8 cellular contexts compared by ENCODE assay signal in the genomic region with DNA sequence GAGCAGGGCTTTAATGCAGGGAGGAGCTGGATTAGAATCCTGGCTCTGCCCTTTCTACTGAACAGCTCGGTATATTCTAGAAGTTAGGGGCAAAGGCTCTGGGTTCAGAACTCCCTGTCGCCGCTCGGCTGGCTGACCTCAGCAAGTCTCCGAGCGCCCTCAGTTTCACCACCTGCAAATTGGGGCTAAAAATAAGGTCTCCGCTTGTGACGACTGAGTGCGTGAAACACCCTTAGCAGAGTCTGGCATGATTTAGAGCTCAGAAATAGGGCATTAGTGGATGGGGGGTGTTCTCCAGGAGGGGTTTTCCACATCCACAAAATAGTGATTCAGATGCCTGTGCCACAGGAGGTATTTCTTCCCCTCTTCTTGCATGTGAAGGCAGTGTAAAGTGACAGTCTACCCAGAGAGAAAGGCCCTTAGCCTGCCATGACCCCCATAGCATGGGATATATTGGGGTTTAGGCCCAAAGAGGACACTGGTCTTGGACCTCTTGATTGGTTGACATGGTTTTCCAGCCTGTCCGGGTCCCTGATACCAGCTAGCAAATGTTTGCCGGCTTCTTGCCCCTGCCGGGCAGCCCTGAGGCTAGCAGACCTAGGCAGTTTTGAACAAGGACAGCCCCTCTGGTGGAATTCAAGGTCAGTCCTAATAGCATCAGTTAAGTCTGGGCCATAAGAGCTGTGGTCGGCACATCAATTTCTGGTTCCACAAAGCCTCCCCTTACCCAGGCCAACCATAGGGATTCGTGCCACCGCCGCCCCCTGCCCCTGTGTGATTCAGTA. TPM values are rescaled to one million over a fixed set of nuclear protein-coding genes. Genes with fewer than 3 reads are reported as not detected.
DNase-seq lines count a peak whose midpoint lies in the region; ATAC-seq and TF ChIP-seq lines count a peak whose summit lies in the region.

No MANE protein-coding gene starts in this region.

- no peak for TF ChIP-seq RAD21 in liver (IDR thresholded peaks at IDR 0.05)

- no peaks in the 10 kb centered on the region for H3K27me3 Mint-ChIP-seq in activated T-cell treated with anti-CD3 and anti-CD28 coated beads, Interleukin-2, amount 50 U/mL, for 24 hours

- peaks cover 54 to 58% of the 10 kb centered on the region in 2 donors for H3K4me1 ChIP-seq in adrenal gland (replicated peaks in 1 of 2)
- H3K4me1 ChIP-seq in liver (ENCODE audit: control insufficient read depth in 4 of 4, insufficient read depth in 4 of 4, low read length in 3 of 4) = peaks cover 8 to 55% (median 31%) of the 10 kb centered on the region in 4 donors
- peaks cover 0 to 57% (median 31%) of the 10 kb centered on the region in 4 donors for H3K4me1 ChIP-seq in tibial nerve

- WGBS in adrenal gland, 4 donors = 34 to 52% (median 40%) methylated on average over 8 to 16 of the region's 16 CpGs
- WGBS in liver = 43% methylated on average over 16 of the region's 16 CpGs
- WGBS in tibial nerve, 2 donors = 39 to 55% methylated on average over 16 of the region's 16 CpGs

- no peaks in the 10 kb centered on the region for H3K27me3 ChIP-seq in adrenal gland
- no peaks in the 10 kb centered on the region for H3K27me3 ChIP-seq in liver (ENCODE audit: control insufficient read depth in 4 of 4, insufficient read depth in 4 of 4, low read length in 3 of 4)
- no peaks in the 10 kb centered on the region for H3K27me3 ChIP-seq in tibial nerve

- H3K4me1 Mint-ChIP-seq in activated T-cell treated with anti-CD3 and anti-CD28 coated beads, Interleukin-2, amount 50 U/mL, for 24 hours (ENCODE audit: low read depth) = peaks cover 42% of the 10 kb centered on the region

- no peaks in the 10 kb centered on the region for H3K36me3 ChIP-seq in adrenal gland (replicated peaks in 1 of 2)
- H3K36me3 ChIP-seq in liver (ENCODE audit: control insufficient read depth in 4 of 4, insufficient read depth in 3 of 4, low read depth in 1 of 4, low read length in 3 of 4) = peaks cover 0 to 4% (median 0%) of the 10 kb centered on the region in 4 donors
- no peaks in the 10 kb centered on the region for H3K36me3 ChIP-seq in tibial nerve

- peak overlapping the region; percentile 37 to 93 (median 92) for H3K27ac ChIP-seq in adrenal gland
- H3K27ac ChIP-seq in liver (ENCODE audit: low read depth in 1 of 2, low read length in 2 of 2) = peak overlapping the region; percentile 84 to 97
- H3K27ac ChIP-seq in tibial nerve = peak overlapping the region; percentile 85 to 93 (median 88)

- no peaks in the 10 kb centered on the region for H3K9me3 ChIP-seq in adrenal gland (replicated peaks in 1 of 3)
- no peaks in the 10 kb centered on the region for H3K9me3 ChIP-seq in liver (ENCODE audit: control insufficient read depth in 4 of 4, low read length in 3 of 4)
- H3K9me3 ChIP-seq in tibial nerve = no peaks in the 10 kb centered on the region

- TF ChIP-seq POLR2A in adrenal gland (IDR thresholded peaks at IDR 0.05) = no peak
- TF ChIP-seq POLR2A in tibial nerve (IDR thresholded peaks at IDR 0.05) = no peak

- TF ChIP-seq EP300 in tibial nerve (IDR thresholded peaks at IDR 0.05) = no peak

- no peak for TF ChIP-seq CTCF in adrenal gland (IDR thresholded peaks at IDR 0.05)
- no peak for TF ChIP-seq CTCF in liver (IDR thresholded peaks at IDR 0.05; ENCODE audit: low read depth, low read length, missing input control)
- TF ChIP-seq CTCF in tibial nerve (IDR thresholded peaks at IDR 0.05) = no peak

- H3K36me3 Mint-ChIP-seq in activated T-cell treated with anti-CD3 and anti-CD28 coated beads, Interleukin-2, amount 50 U/mL, for 24 hours (ENCODE audit: low read depth) = no peaks in the 10 kb centered on the region

- intact Hi-C loops in adrenal gland (cut with DNase I) = no loop called here

- H3K4me3 ChIP-seq in adrenal gland = peak overlapping the region in 3 of 4 donors; percentile 58 to 91 (median 70)
- peak overlapping the region; percentile 65 to 84 (median 74) for H3K4me3 ChIP-seq in liver (ENCODE audit: low read depth in 1 of 3, low read length in 3 of 3)
- H3K4me3 ChIP-seq in tibial nerve = peak overlapping the region; percentile 92 to 97 (median 96)

- no peak for ATAC-seq in HG02973 (IDR thresholded peaks at IDR 0.05; ENCODE audit: unreplicated experiment)
- ATAC-seq in GM18868 (IDR thresholded peaks at IDR 0.05; ENCODE audit: unreplicated experiment) = no peak
- ATAC-seq in HG02610 (IDR thresholded peaks at IDR 0.05; ENCODE audit: unreplicated experiment) = no peak

- no peak for DNase-seq in activated T-cell treated with anti-CD3 and anti-CD28 coated beads, Interleukin-2, amount 50 U/mL, for 24 hours
- DNase-seq in activated T-cell treated with anti-CD3 and anti-CD28 coated beads for 4 hours (no peak), adrenal gland (no peak), tibial nerve (ENCODE audit: low spot score in 2 of 2) (no peak)

- H3K9me3 Mint-ChIP-seq in activated T-cell treated with anti-CD3 and anti-CD28 coated beads, Interleukin-2, amount 50 U/mL, for 24 hours = no peaks in the 10 kb centered on the region

- peak overlapping the region; percentile 73 to 90 for H3K9ac ChIP-seq in liver (ENCODE audit: low read depth in 1 of 2, low read length in 2 of 2)

- peak overlapping the region; percentile 84 for H3K4me3 Mint-ChIP-seq in activated T-cell treated with anti-CD3 and anti-CD28 coated beads, Interleukin-2, amount 50 U/mL, for 24 hours

- peak overlapping the region; percentile 55 for H3K27ac Mint-ChIP-seq in activated T-cell treated with anti-CD3 and anti-CD28 coated beads, Interleukin-2, amount 50 U/mL, for 24 hours

TF ChIP-seq in liver, 16 proteins besides CTCF, POLR2A, EP300 and RAD21:
- TF ChIP-seq TAF1 (conservative IDR thresholded peaks at IDR 0.05) (peak; percentile 9), YY1 (IDR thresholded peaks at IDR 0.05) (peak; percentile 11)
- TF ChIP-seq, protein P1, sequence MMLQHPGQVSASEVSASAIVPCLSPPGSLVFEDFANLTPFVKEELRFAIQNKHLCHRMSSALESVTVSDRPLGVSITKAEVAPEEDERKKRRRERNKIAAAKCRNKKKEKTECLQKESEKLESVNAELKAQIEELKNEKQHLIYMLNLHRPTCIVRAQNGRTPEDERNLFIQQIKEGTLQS (IDR thresholded peaks at IDR 0.05) = no peak
TF ChIP-seq in liver: peak in this region for 2.

RNA-seq across cellular contexts. Expression of a gene that starts 1.4 kb away (rescaled TPM):
- total RNA-seq in adrenal gland (100 to 1,000 TPM; 108 to 410 (median 254) TPM), liver (100 to 1,000 TPM in 1 of 2 donors, 10 to 100 TPM in 1; 45.4 to 149 TPM), tibial nerve (100 to 1,000 TPM in 2 of 4 donors, 10 to 100 TPM in 2; 60.9 to 123 (median 99.3) TPM)
- polyA plus RNA-seq in adrenal gland (100 to 1,000 TPM in 2 of 3 donors, 10 to 100 TPM in 1; 71.9 to 450 (median 103) TPM), liver (100 to 1,000 TPM in 1 of 2 donors, 10 to 100 TPM in 1; 53.1 to 155 TPM)
